ENCODE assay signal across 8 cellular contexts in the genomic region with DNA sequence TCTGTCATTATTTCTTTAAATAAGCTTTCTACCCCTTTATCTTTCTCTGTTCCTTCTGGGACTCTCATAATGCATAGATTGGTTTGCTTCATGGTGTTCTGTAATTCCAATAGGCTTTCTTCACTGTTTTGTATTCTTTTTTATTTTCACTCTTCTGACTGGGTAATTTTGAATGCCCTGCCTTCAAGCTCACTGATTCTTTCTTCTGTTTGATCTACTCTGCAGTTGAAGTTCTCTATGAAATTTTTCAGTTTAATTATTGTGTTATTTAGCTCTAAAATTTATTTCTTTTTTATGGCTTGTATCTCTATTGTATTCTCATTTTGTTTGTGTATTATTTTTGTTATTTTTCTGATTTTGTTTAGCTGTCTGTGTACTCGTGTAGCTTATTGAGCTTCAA.
"Had no signal": no experiment of that assay in that cellular context is flagged by ENCODE, and none has a peak within 500 bp of the region (broad histone marks: within the 10 kb centered on the region; RNA-seq: fewer than 3 reads in every experiment).

No MANE protein-coding gene starts in this region.

- H3K4me1 Mint-ChIP-seq: IgD-negative memory B cell had no signal

- H3K27ac ChIP-seq: HL-60, KMS-11 had no signal

- H3K36me3 Mint-ChIP-seq: IgD-negative memory B cell had no signal

- H3K4me3 Mint-ChIP-seq: IgD-negative memory B cell had no signal

- H3K9ac ChIP-seq: KMS-11 had no signal

- ATAC-seq: HepG2, K562 had no signal

- H3K27me3 Mint-ChIP-seq: IgD-negative memory B cell had no signal

- H3K4me3 ChIP-seq: K562 had no signal

- H3K4me2 ChIP-seq: KMS-11 had no signal

- DNase-seq: IMR-90, KBM-7, KG1 had no signal

- H3K27ac Mint-ChIP-seq: IgD-negative memory B cell had no signal
